In genomic region chr12:7189398-7190267, GRCh38 we compare ENCODE assay signal across 8 cellular contexts. TPM values are rescaled to one million over a fixed set of nuclear protein-coding genes. Genes with fewer than 3 reads are reported as not detected.
A peak's percentile ranks its signal among the peaks of the same experiment; 100 is the strongest.
DNase-seq lines count a peak whose midpoint lies in the region; ATAC-seq and TF ChIP-seq lines count a peak whose summit lies in the region.

Gene PEX5 (plus strand): TSS chr12:7189686. CDS start chr12:7190378, 692 bp downstream.

- peaks cover 31% of the 10 kb centered on the region for H3K4me1 ChIP-seq in left ventricle myocardium inferior
- H3K4me1 ChIP-seq in upper lobe of right lung = peaks cover 21% of the 10 kb centered on the region

- peak within 1 kb of the TSS; percentile 98 for H3K4me3 Mint-ChIP-seq in T-helper 17 cell
- H3K4me3 Mint-ChIP-seq in progenitor cell of endocrine pancreas (ENCODE audit: low read depth) = peak within 1 kb of the TSS; percentile 90

- H3K36me3 ChIP-seq in left ventricle myocardium inferior (peaks cover 31% of the 10 kb centered on the region), upper lobe of right lung (peaks cover 21% of the 10 kb centered on the region)

- H3K27ac ChIP-seq in left ventricle myocardium inferior (replicated peaks) (peak within 1 kb of the TSS; percentile 96), upper lobe of right lung (peak within 1 kb of the TSS; percentile 96)

- H3K4me3 ChIP-seq in left ventricle myocardium inferior (peak within 1 kb of the TSS; percentile 97), upper lobe of right lung (peak within 1 kb of the TSS; percentile 77)

- H3K4me1 Mint-ChIP-seq in T-helper 17 cell = peaks cover 30% of the 10 kb centered on the region
- H3K4me1 Mint-ChIP-seq in progenitor cell of endocrine pancreas (ENCODE audit: low read depth) = peaks cover 20% of the 10 kb centered on the region

- ATAC-seq in HG02884 (IDR thresholded peaks at IDR 0.05; ENCODE audit: unreplicated experiment) (peak; percentile 97), T-helper 17 cell (peak; percentile 97), upper lobe of right lung (peak; percentile 97)

- intact Hi-C loops in left ventricle myocardium inferior (cut with micrococcal nuclease) = no loop called here
- intact Hi-C loops in upper lobe of right lung (cut with DNase I) = no loop called here

- peak within 1 kb of the TSS; percentile 92 for H3K27ac Mint-ChIP-seq in T-helper 17 cell
- H3K27ac Mint-ChIP-seq in progenitor cell of endocrine pancreas = peak within 1 kb of the TSS; percentile 93

- TF ChIP-seq CTCF in left ventricle myocardium inferior (IDR thresholded peaks at IDR 0.05; ENCODE audit: borderline replicate concordance) (no peak), progenitor cell of endocrine pancreas (IDR thresholded peaks at IDR 0.05; ENCODE audit: unreplicated experiment) (no peak), upper lobe of right lung (IDR thresholded peaks at IDR 0.05) (no peak)

- H3K36me3 Mint-ChIP-seq in T-helper 17 cell (ENCODE audit: low read depth) (peaks cover 3% of the 10 kb centered on the region), progenitor cell of endocrine pancreas (ENCODE audit: insufficient read depth) (peaks cover 13% of the 10 kb centered on the region)

- H3K27me3 ChIP-seq in left ventricle myocardium inferior (ENCODE audit: low read depth) (no peaks in the 10 kb centered on the region), upper lobe of right lung (no peaks in the 10 kb centered on the region)

- H3K9me3 ChIP-seq in T-helper 17 cell (ENCODE audit: control insufficient read depth, low read length, poor library complexity, severe bottlenecking) (no peaks in the 10 kb centered on the region), left ventricle myocardium inferior (replicated peaks) (no peaks in the 10 kb centered on the region), upper lobe of right lung (no peaks in the 10 kb centered on the region)

- no peaks in the 10 kb centered on the region for H3K9me3 Mint-ChIP-seq in progenitor cell of endocrine pancreas (ENCODE audit: low read depth)

- TF ChIP-seq POLR2A in GM15510 (IDR thresholded peaks at IDR 0.05; ENCODE audit: borderline replicate concordance, extremely low read depth, insufficient read length) = peak; percentile 51

- peak; percentile 87 for DNase-seq in NCI-H146 treated with DMSO at 0.1 percent for 48 hours (lab: John Stamatoyannopoulos, UW; ENCODE audit: unreplicated experiment)
- DNase-seq in T-helper 17 cell = peak; percentile 71 to 78 (median 75)
- peak in 55 of 56 donors; percentile 14 to 93 (median 80) for DNase-seq in amygdala (lab: John Stamatoyannopoulos, UW)
- peak; percentile 88 for DNase-seq in left ventricle myocardium inferior
- peak; percentile 81 for DNase-seq in progenitor cell of endocrine pancreas (ENCODE audit: low spot score, unreplicated experiment)
- DNase-seq in upper lobe of right lung = peak; percentile 94

- H3K27me3 Mint-ChIP-seq in T-helper 17 cell (no peaks in the 10 kb centered on the region), progenitor cell of endocrine pancreas (peaks cover 4% of the 10 kb centered on the region)

RNA-seq across cellular contexts. Expression of gene PEX5, which starts in this region (rescaled TPM):
- total RNA-seq in T-helper 17 cell (10 to 100 TPM; 13.1 to 14.6 TPM), left ventricle myocardium inferior (33.5 TPM), progenitor cell of endocrine pancreas (62.3 and 65.4 TPM in 2 replicates), upper lobe of right lung (46.7 TPM)

Comparison
In these comparisons a context has a peak if more than half of its experiments do, and no peak if none do; other contexts are left out.
1. Peak in every context shown above with its lines: DNase-seq, ATAC-seq, H3K4me3 ChIP-seq and H3K27ac ChIP-seq.